ENCODE assay signal across 1 cellular context in the genomic region with DNA sequence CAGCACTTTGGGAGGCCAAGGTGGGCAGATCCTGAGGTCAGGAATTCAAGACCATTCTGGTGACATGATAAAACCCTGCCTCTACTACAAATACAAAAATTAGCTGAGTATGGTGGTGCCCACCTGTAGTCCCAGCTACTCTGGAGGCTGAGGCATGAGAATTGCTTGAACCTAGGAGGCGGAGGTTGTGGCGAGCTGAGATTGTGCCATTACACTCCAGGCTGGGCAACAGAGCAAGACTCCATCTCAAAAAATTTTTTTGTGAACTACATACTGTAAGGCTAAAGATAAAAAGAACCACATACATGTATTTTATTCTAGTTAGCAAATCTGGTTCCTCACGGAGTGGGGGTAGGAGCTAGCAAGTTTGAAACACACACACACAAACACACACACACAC.
TF ChIP-seq lines count a peak whose summit lies in the region.

No MANE protein-coding gene starts in this region.

TF ChIP-seq in HepG2, 621 proteins besides CTCF, POLR2A, EP300 and RAD21:
- TF ChIP-seq ZNF121 (CRISPR knock-in tag; IDR thresholded peaks at IDR 0.05) = peak; percentile 62; the same call in 1 of the 2 replicates
- TF ChIP-seq, protein P1, sequence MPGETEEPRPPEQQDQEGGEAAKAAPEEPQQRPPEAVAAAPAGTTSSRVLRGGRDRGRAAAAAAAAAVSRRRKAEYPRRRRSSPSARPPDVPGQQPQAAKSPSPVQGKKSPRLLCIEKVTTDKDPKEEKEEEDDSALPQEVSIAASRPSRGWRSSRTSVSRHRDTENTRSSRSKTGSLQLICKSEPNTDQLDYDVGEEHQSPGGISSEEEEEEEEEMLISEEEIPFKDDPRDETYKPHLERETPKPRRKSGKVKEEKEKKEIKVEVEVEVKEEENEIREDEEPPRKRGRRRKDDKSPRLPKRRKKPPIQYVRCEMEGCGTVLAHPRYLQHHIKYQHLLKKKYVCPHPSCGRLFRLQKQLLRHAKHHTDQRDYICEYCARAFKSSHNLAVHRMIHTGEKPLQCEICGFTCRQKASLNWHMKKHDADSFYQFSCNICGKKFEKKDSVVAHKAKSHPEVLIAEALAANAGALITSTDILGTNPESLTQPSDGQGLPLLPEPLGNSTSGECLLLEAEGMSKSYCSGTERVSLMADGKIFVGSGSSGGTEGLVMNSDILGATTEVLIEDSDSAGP (CRISPR knock-in tag; IDR thresholded peaks at IDR 0.05; ENCODE audit: borderline replicate concordance) = no peak
